1 cellular context compared by ENCODE assay signal in genomic region chr18:74450626-74451025, GRCh38.
TF ChIP-seq lines count a peak whose summit lies in the region.

No MANE protein-coding gene starts in this region.

TF ChIP-seq in H1, 55 proteins besides CTCF, POLR2A, EP300 and RAD21:
- TF ChIP-seq RBBP5 (IDR thresholded peaks at IDR 0.05; ENCODE audit: borderline replicate concordance, low read depth, low read length) (no peak), RFX5 (IDR thresholded peaks at IDR 0.05; ENCODE audit: borderline replicate concordance, low read depth, low read length) (no peak), TAF1 (IDR thresholded peaks at IDR 0.05; ENCODE audit: low read depth, low read length) (no peak), SIN3A (conservative IDR thresholded peaks at IDR 0.05 in 1 of 2, IDR thresholded peaks at IDR 0.05 in 1 of 2; ENCODE audit: low read depth in 1 of 2, low read length in 2 of 2) (no peak), YY1 (IDR thresholded peaks at IDR 0.05; ENCODE audit: low read depth, low read length) (no peak), JUN (IDR thresholded peaks at IDR 0.05; ENCODE audit: low read depth, low read length) (no peak), EGR1 (IDR thresholded peaks at IDR 0.05; ENCODE audit: borderline replicate concordance, low read depth, low read length) (no peak), NRF1 (IDR thresholded peaks at IDR 0.05; ENCODE audit: low read depth, low read length) (no peak), KDM5A (IDR thresholded peaks at IDR 0.05; ENCODE audit: low read length) (no peak), TEAD4 (IDR thresholded peaks at IDR 0.05; ENCODE audit: low read depth, low read length) (no peak), GTF2F1 (IDR thresholded peaks at IDR 0.05; ENCODE audit: borderline replicate concordance, low read depth, low read length) (no peak), SIRT6 (IDR thresholded peaks at IDR 0.05; ENCODE audit: low read length) (no peak), SP4 (IDR thresholded peaks at IDR 0.05; ENCODE audit: low read length) (no peak), BCL11A (IDR thresholded peaks at IDR 0.05; ENCODE audit: low read depth in 2 of 2, low read length in 2 of 2) (no peak), GABPA (IDR thresholded peaks at IDR 0.05; ENCODE audit: borderline replicate concordance, insufficient read depth, low read length) (no peak), ATF2 (IDR thresholded peaks at IDR 0.05; ENCODE audit: low read length) (no peak)
